Comparison of ENCODE assay signal across 17 cellular contexts in genomic region chr1:22801347-22801746, GRCh38.
A peak's percentile ranks its signal among the peaks of the same experiment; 100 is the strongest.
DNase-seq lines count a peak whose midpoint lies in the region; ATAC-seq and TF ChIP-seq lines count a peak whose summit lies in the region.
"Had no signal": no experiment of that assay in that cellular context is flagged by ENCODE, and none has a peak within 500 bp of the region (broad histone marks: within the 10 kb centered on the region; RNA-seq: fewer than 3 reads in every experiment).

No MANE protein-coding gene starts in this region.

- no peaks in the 10 kb centered on the region for H3K36me3 ChIP-seq in GM23338 (ENCODE audit: insufficient read depth)
- no peaks in the 10 kb centered on the region; the same call in 1 of the 2 replicates for H3K36me3 ChIP-seq in WERI-Rb-1
- H3K36me3 ChIP-seq in adrenal gland (replicated peaks in 1 of 2): no peaks in the 10 kb centered on the region
- H3K36me3 ChIP-seq: BLaER1 treated with 17β-estradiol and CSF1 and Interleukin-3, amounts not matched to agents 10 nM and 100 nM had no signal

- no peak overlapping the region for H2AFZ ChIP-seq in GM23338
- H2AFZ ChIP-seq: GM23248 had no signal

- no peaks in the 10 kb centered on the region for H3K9me3 Mint-ChIP-seq in GM23338
- H3K9me3 Mint-ChIP-seq in glutamatergic neuron (ENCODE audit: unreplicated experiment): peaks cover 5% of the 10 kb centered on the region
- H3K9me3 Mint-ChIP-seq in neural crest cell: no peaks in the 10 kb centered on the region
- H3K9me3 Mint-ChIP-seq: CD4-positive, CD25-positive, alpha-beta regulatory T cell; HFFc6 had no signal

- H3K4me2 ChIP-seq in GM23338: no peak overlapping the region
- H3K4me2 ChIP-seq: BLaER1 treated with 17β-estradiol and CSF1 and Interleukin-3, amounts not matched to agents 10 nM and 100 nM had no signal

- peak; percentile 9 for ATAC-seq in GM23338

- H3K79me2 ChIP-seq in GM23338 (replicated peaks; ENCODE audit: insufficient read depth): no peaks in the 10 kb centered on the region

- peaks cover 18% of the 10 kb centered on the region for H3K27me3 Mint-ChIP-seq in GM23338 (ENCODE audit: insufficient read depth, low read depth, poor library complexity)
- peaks cover 10% of the 10 kb centered on the region for H3K27me3 Mint-ChIP-seq in glutamatergic neuron (ENCODE audit: unreplicated experiment)
- H3K27me3 Mint-ChIP-seq in neural crest cell (ENCODE audit: low read depth): no peaks in the 10 kb centered on the region
- H3K27me3 Mint-ChIP-seq: CD4-positive, CD25-positive, alpha-beta regulatory T cell had no signal

- H3K4me3 ChIP-seq in GM23338: no peak overlapping the region
- no peak overlapping the region for H3K4me3 ChIP-seq in WERI-Rb-1 (ENCODE audit: low read depth, low read length)
- H3K4me3 ChIP-seq in adrenal gland: no peak overlapping the region
- H3K4me3 ChIP-seq: BLaER1 treated with 17β-estradiol and CSF1 and Interleukin-3, amounts not matched to agents 10 nM and 100 nM; GM23248 had no signal

- no peak overlapping the region for H3K27ac Mint-ChIP-seq in GM23338
- H3K27ac Mint-ChIP-seq in glutamatergic neuron (ENCODE audit: unreplicated experiment): peak overlapping the region; percentile 74
- H3K27ac Mint-ChIP-seq in neural crest cell (ENCODE audit: unreplicated experiment): peak overlapping the region; percentile 85
- H3K27ac Mint-ChIP-seq: CD4-positive, CD25-positive, alpha-beta regulatory T cell; HFFc6 had no signal

- H3K36me3 Mint-ChIP-seq in GM23338 (ENCODE audit: low read depth) (no peaks in the 10 kb centered on the region), glutamatergic neuron (ENCODE audit: unreplicated experiment) (no peaks in the 10 kb centered on the region), neural crest cell (ENCODE audit: low read depth) (no peaks in the 10 kb centered on the region)
- H3K36me3 Mint-ChIP-seq: CD4-positive, CD25-positive, alpha-beta regulatory T cell had no signal

- DNase-seq in GM23338 (ENCODE audit: low spot score): no peak
- no peak for DNase-seq in WERI-Rb-1
- no peak for DNase-seq in glutamatergic neuron
- no peak for DNase-seq in neural crest cell (ENCODE audit: low read depth, low spot score)
- DNase-seq in activated T-cell treated with anti-CD3 and anti-CD28 coated beads, Interleukin-2, amount 50 U/mL, for 48 hours: no peak
- no peak for DNase-seq in GOT3 (lab: John Stamatoyannopoulos, UW)
- DNase-seq in adrenal gland: no peak
- DNase-seq in RPMI8226: no peak
- DNase-seq: 8988T; ACHN; CD4-positive, CD25-positive, alpha-beta regulatory T cell; DMS53; GM23248; HCEC 1CT; HFFc6; IMR-90 had no signal

- no peak for TF ChIP-seq POLR2A in adrenal gland (IDR thresholded peaks at IDR 0.05)

- H3K27ac ChIP-seq in GM23338 (ENCODE audit: low read depth) (no peak overlapping the region), WERI-Rb-1 (peak overlapping the region; percentile 95), adrenal gland (no peak overlapping the region)
- H3K27ac ChIP-seq: BLaER1 treated with 17β-estradiol and CSF1 and Interleukin-3, amounts not matched to agents 10 nM and 100 nM; GM23248 had no signal

- H3F3A ChIP-seq in GM23338 (replicated peaks; ENCODE audit: low read depth): no peaks in the 10 kb centered on the region

- TF ChIP-seq CTCF in GM23338 (conservative IDR thresholded peaks at IDR 0.05; ENCODE audit: low read depth in 2 of 2): no peak
- no peak for TF ChIP-seq CTCF in WERI-Rb-1 (IDR thresholded peaks at IDR 0.05; ENCODE audit: low read depth, low read length)
- no peak for TF ChIP-seq CTCF in glutamatergic neuron (IDR thresholded peaks at IDR 0.05; ENCODE audit: partially characterized antibody, unreplicated experiment)
- no peak for TF ChIP-seq CTCF in neural crest cell (conservative IDR thresholded peaks at IDR 0.05)
- no peak for TF ChIP-seq CTCF in adrenal gland (IDR thresholded peaks at IDR 0.05)

- H3K9me3 ChIP-seq in WERI-Rb-1 (ENCODE audit: severe bottlenecking) (no peaks in the 10 kb centered on the region), adrenal gland (replicated peaks in 1 of 3) (no peaks in the 10 kb centered on the region)
- H3K9me3 ChIP-seq: BLaER1 treated with 17β-estradiol and CSF1 and Interleukin-3, amounts not matched to agents 10 nM and 100 nM had no signal

- H3K27me3 ChIP-seq in GM23338 (ENCODE audit: insufficient read depth) (no peaks in the 10 kb centered on the region), WERI-Rb-1 (ENCODE audit: insufficient read depth, low read depth, severe bottlenecking) (no peaks in the 10 kb centered on the region), adrenal gland (no peaks in the 10 kb centered on the region)
- H3K27me3 ChIP-seq: BLaER1 treated with 17β-estradiol and CSF1 and Interleukin-3, amounts not matched to agents 10 nM and 100 nM had no signal

- H4K20me1 ChIP-seq in GM23338 (replicated peaks; ENCODE audit: insufficient read depth): no peaks in the 10 kb centered on the region

- WGBS in adrenal gland, 4 donors: 91 to 96% (median 92%) methylated on average over 4 to 9 of the region's 9 CpGs

- no peaks in the 10 kb centered on the region for H3K9me2 ChIP-seq in GM23338 (ENCODE audit: insufficient read depth)

- peaks cover 42% of the 10 kb centered on the region for H3K4me1 Mint-ChIP-seq in GM23338
- peaks cover 50% of the 10 kb centered on the region for H3K4me1 Mint-ChIP-seq in glutamatergic neuron (ENCODE audit: low read depth, unreplicated experiment)
- peaks cover 91% of the 10 kb centered on the region for H3K4me1 Mint-ChIP-seq in neural crest cell
- H3K4me1 Mint-ChIP-seq: CD4-positive, CD25-positive, alpha-beta regulatory T cell had no signal

- H3K4me3 Mint-ChIP-seq in GM23338 (no peak overlapping the region), glutamatergic neuron (ENCODE audit: unreplicated experiment) (peak overlapping the region; percentile 14), neural crest cell (peak overlapping the region; percentile 84)
- H3K4me3 Mint-ChIP-seq: HFFc6 had no signal

- H3K4me1 ChIP-seq in GM23338 (ENCODE audit: insufficient read depth): peaks cover 18% of the 10 kb centered on the region
- peaks cover 0 to 13% of the 10 kb centered on the region in 2 donors for H3K4me1 ChIP-seq in adrenal gland (replicated peaks in 1 of 2)

- intact Hi-C loops in adrenal gland (cut with DNase I): no loop called here

TF ChIP-seq in GM23338, 12 proteins besides CTCF, POLR2A, EP300 and RAD21 (continues in another document):
- no peak for TF ChIP-seq EZH2 (IDR thresholded peaks at IDR 0.05; ENCODE audit: low read depth, unreplicated experiment)
- TF ChIP-seq, protein P1, sequence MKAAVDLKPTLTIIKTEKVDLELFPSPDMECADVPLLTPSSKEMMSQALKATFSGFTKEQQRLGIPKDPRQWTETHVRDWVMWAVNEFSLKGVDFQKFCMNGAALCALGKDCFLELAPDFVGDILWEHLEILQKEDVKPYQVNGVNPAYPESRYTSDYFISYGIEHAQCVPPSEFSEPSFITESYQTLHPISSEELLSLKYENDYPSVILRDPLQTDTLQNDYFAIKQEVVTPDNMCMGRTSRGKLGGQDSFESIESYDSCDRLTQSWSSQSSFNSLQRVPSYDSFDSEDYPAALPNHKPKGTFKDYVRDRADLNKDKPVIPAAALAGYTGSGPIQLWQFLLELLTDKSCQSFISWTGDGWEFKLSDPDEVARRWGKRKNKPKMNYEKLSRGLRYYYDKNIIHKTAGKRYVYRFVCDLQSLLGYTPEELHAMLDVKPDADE (IDR thresholded peaks at IDR 0.05): no peak
- no peak for TF ChIP-seq ZNF114 (CRISPR knock-in tag; IDR thresholded peaks at IDR 0.05)
